24 cellular contexts compared by ENCODE assay signal in genomic region chr7:8516976-8517375, GRCh38.
"Had no signal": no experiment of that assay in that cellular context is flagged by ENCODE, and none has a peak within 500 bp of the region (broad histone marks: within the 10 kb centered on the region; RNA-seq: fewer than 3 reads in every experiment).

No MANE protein-coding gene starts in this region.

- FAIRE-seq: bronchial epithelial cell had no signal

- H3K9ac ChIP-seq: KMS-11 had no signal

- H3K4me3 ChIP-seq: Peyer's patch, SJSA1 had no signal

- H3K9me3 ChIP-seq: Peyer's patch, SJSA1 had no signal

- H3K36me3 ChIP-seq: Peyer's patch, SJSA1 had no signal

- H3K4me1 ChIP-seq: Peyer's patch, SJSA1 had no signal

- DNase-seq: activated CD4-positive, alpha-beta T cell treated with anti-CD3 and anti-CD28 coated beads for 4 hours; activated CD8-positive, alpha-beta memory T cell treated with anti-CD3 and anti-CD28 coated beads, Interleukin-2, amount 50 U/mL, for 4 hours; activated CD8-positive, alpha-beta T cell treated with anti-CD3 and anti-CD28 coated beads for 36 hours; activated gamma-delta T cell treated with Interleukin-2 at 50 U/mL for 16 hours; activated naive CD4-positive, alpha-beta T cell treated with anti-CD3 and anti-CD28 coated beads, Interleukin-2, amount 10 ng/mL, durations not matched to agents 7 days and 5 days; activated naive CD8-positive, alpha-beta T cell treated with anti-CD3 and anti-CD28 coated beads for 36 hours; activated T-cell treated with anti-CD3 and anti-CD28 coated beads, Interleukin-2, amount 50 U/mL, for 72 hours; anterior cingulate cortex; central memory CD4-positive, alpha-beta T cell; NCI-H1105 treated with DMSO at 0.1 percent for 48 hours; NCI-H1436 treated with DMSO at 0.1 percent for 48 hours; NCI-H187; NCI-H2081 treated with DMSO at 0.1 percent for 48 hours; NCI-H446 treated with DMSO at 0.1 percent for 48 hours; NCI-H526 treated with DMSO at 0.1 percent for 48 hours; NCI-H82; Peyer's patch; SHP77; SW 1271 had no signal

- ATAC-seq: activated CD4-positive, CD25-positive, alpha-beta regulatory T cell treated with anti-CD3 and anti-CD28 coated beads, Interleukin-2, amount 50 U/mL, for 24 hours; activated CD8-positive, alpha-beta T cell treated with anti-CD3 and anti-CD28 coated beads for 36 hours; activated T-cell treated with anti-CD3 and anti-CD28 coated beads, Interleukin-2, amount 50 U/mL, for 72 hours; SK-N-SH treated with all-trans-retinoic acid at 6 μM for 48 hours had no signal

- H3K27ac ChIP-seq: KMS-11, Peyer's patch, SJSA1 had no signal

- H3K27me3 ChIP-seq: Peyer's patch, SJSA1 had no signal

- H3K4me2 ChIP-seq: KMS-11 had no signal
